Comparison of ENCODE assay signal across 8 cellular contexts in genomic region chr14:69260979-69261605, GRCh38. TPM values are rescaled to one million over a fixed set of nuclear protein-coding genes. Genes with fewer than 3 reads are reported as not detected.
DNase-seq lines count a peak whose midpoint lies in the region; TF ChIP-seq lines count a peak whose summit lies in the region.

No MANE protein-coding gene starts in this region.

- H3K27me3 Mint-ChIP-seq in activated T-cell treated with anti-CD3 and anti-CD28 coated beads, Interleukin-2, amount 50 U/mL, for 24 hours = peaks cover 76% of the 10 kb centered on the region
- peaks cover 43% of the 10 kb centered on the region for H3K27me3 Mint-ChIP-seq in progenitor cell of endocrine pancreas

- DNase-seq in G401 (ENCODE audit: low spot score) = peak; percentile 38
- peak; percentile 84 for DNase-seq in HuH-7 (ENCODE audit: low spot score)
- peak; percentile 69 for DNase-seq in activated T-cell treated with anti-CD3 and anti-CD28 coated beads, Interleukin-2, amount 50 U/mL, for 24 hours
- DNase-seq in germinal center (ENCODE audit: low spot score) = peak; percentile 86
- DNase-seq in progenitor cell of endocrine pancreas (ENCODE audit: low spot score, unreplicated experiment) = peak; percentile 59
- no peak for DNase-seq in effector CD8-positive, alpha-beta T cell (lab: John Stamatoyannopoulos, UW)
- DNase-seq in effector CD4-positive, alpha-beta T cell = no peak
- no peak for DNase-seq in mesenteric fat pad (ENCODE audit: low spot score)

- in situ Hi-C loops in G401 (cut with HindIII; ENCODE audit: low sequenced_read_pairs) = no loop called here

- no peak overlapping the region for H3K27ac Mint-ChIP-seq in activated T-cell treated with anti-CD3 and anti-CD28 coated beads, Interleukin-2, amount 50 U/mL, for 24 hours
- no peak overlapping the region for H3K27ac Mint-ChIP-seq in progenitor cell of endocrine pancreas

- H3K4me1 Mint-ChIP-seq in activated T-cell treated with anti-CD3 and anti-CD28 coated beads, Interleukin-2, amount 50 U/mL, for 24 hours (ENCODE audit: low read depth) = peaks cover 8% of the 10 kb centered on the region
- peaks cover 15% of the 10 kb centered on the region for H3K4me1 Mint-ChIP-seq in progenitor cell of endocrine pancreas (ENCODE audit: low read depth)

- H3K9me3 Mint-ChIP-seq in activated T-cell treated with anti-CD3 and anti-CD28 coated beads, Interleukin-2, amount 50 U/mL, for 24 hours = no peaks in the 10 kb centered on the region
- no peaks in the 10 kb centered on the region for H3K9me3 Mint-ChIP-seq in progenitor cell of endocrine pancreas (ENCODE audit: low read depth)

- peak overlapping the region; percentile 64 for H3K4me3 Mint-ChIP-seq in activated T-cell treated with anti-CD3 and anti-CD28 coated beads, Interleukin-2, amount 50 U/mL, for 24 hours
- peak overlapping the region; percentile 77 for H3K4me3 Mint-ChIP-seq in progenitor cell of endocrine pancreas (ENCODE audit: low read depth)

- no peaks in the 10 kb centered on the region for H3K36me3 Mint-ChIP-seq in activated T-cell treated with anti-CD3 and anti-CD28 coated beads, Interleukin-2, amount 50 U/mL, for 24 hours (ENCODE audit: low read depth)
- no peaks in the 10 kb centered on the region for H3K36me3 Mint-ChIP-seq in progenitor cell of endocrine pancreas (ENCODE audit: insufficient read depth)

- peak; percentile 95 for TF ChIP-seq CTCF in progenitor cell of endocrine pancreas (IDR thresholded peaks at IDR 0.05; ENCODE audit: unreplicated experiment)

RNA-seq across cellular contexts. Expression of gene GALNT16, which starts 1.1 kb away (rescaled TPM):
- 0.10 and 2.7 TPM in 2 replicates for total RNA-seq in G401 (2014; rRNA removed; shearing (Covaris generic))
- total RNA-seq in progenitor cell of endocrine pancreas (9.5 and 12.7 TPM in 2 replicates), mesenteric fat pad (14.9 TPM)

Comparison
In these comparisons a context has a peak if more than half of its experiments do, and no peak if none do; other contexts are left out.
1. DNase-seq: peak in G401 (single experiment), HuH-7 (single experiment), activated T-cell treated with anti-CD3 and anti-CD28 coated beads, Interleukin-2, amount 50 U/mL, for 24 hours (single experiment), germinal center (single experiment) and progenitor cell of endocrine pancreas (single experiment); none in effector CD8-positive, alpha-beta T cell (single experiment), effector CD4-positive, alpha-beta T cell (single experiment) and mesenteric fat pad (single experiment).